Comparison of ENCODE assay signal across 9 cellular contexts in the genomic region with DNA sequence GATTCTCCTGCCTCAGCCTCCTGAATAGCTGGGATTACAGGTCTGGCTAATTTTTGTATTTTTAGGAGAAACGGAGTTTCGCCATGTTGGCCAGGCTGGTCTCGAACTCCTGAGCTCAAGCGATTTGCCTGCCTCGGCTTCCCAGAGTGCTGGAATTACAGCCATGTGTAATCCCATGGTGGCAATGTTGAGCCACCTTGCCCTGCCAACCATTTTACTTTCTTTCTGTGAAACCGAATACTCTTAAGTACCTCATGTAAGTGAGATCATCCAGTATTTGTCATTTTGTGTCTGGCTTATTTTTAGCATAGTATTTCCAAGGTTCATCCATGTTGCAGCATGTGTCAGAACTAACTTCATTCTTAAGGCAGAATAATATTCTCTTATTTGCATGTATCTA. TPM values are rescaled to one million over a fixed set of nuclear protein-coding genes. Genes with fewer than 3 reads are reported as not detected.
DNase-seq lines count a peak whose midpoint lies in the region; ATAC-seq and TF ChIP-seq lines count a peak whose summit lies in the region.
"Had no signal": no experiment of that assay in that cellular context is flagged by ENCODE, and none has a peak within 500 bp of the region (broad histone marks: within the 10 kb centered on the region; RNA-seq: fewer than 3 reads in every experiment).

No MANE protein-coding gene starts in this region.

- no peak overlapping the region for H3K18ac ChIP-seq in IMR-90 (ENCODE audit: low read depth, low read length)

- H3K9ac ChIP-seq in IMR-90 (ENCODE audit: low read depth, low read length) (no peak overlapping the region), mucosa of rectum (ENCODE audit: low read depth in 1 of 2, low read length in 2 of 2) (no peak overlapping the region)

- H3K27ac ChIP-seq in ACC112 (ENCODE audit: low read depth, low read length) (peak overlapping the region; percentile 86), IMR-90 (ENCODE audit: insufficient read depth, low read length) (no peak overlapping the region), body of pancreas (peak overlapping the region in 3 of 4 donors; percentile 47 to 79 (median 78)), mucosa of rectum (ENCODE audit: low read depth in 2 of 2, low read length in 2 of 2) (peak overlapping the region; percentile 27 to 59)

- no peak overlapping the region for H2AK5ac ChIP-seq in IMR-90 (ENCODE audit: low read depth, low read length)

- H2BK20ac ChIP-seq in IMR-90 (ENCODE audit: low read depth, low read length), result no peak overlapping the region

- WGBS in IMR-90 (ENCODE audit: extremely low coverage in 2 of 2, insufficient read length in 1 of 2), 2 experiments, result 81% methylated on average over 3 of the region's 6 CpGs; no CpG with 5 or more reads in 1 of the 2 experiments
- WGBS in body of pancreas, 2 donors, result 79 to 86% methylated on average over 6 of the region's 6 CpGs

- peaks cover 39% of the 10 kb centered on the region for H3K9me1 ChIP-seq in IMR-90 (ENCODE audit: insufficient read depth, low read length)

- H3K4me1 ChIP-seq in ACC112 (ENCODE audit: control insufficient read depth, insufficient read depth, low read length, unreplicated experiment), result peaks cover 75% of the 10 kb centered on the region
- H3K4me1 ChIP-seq in IMR-90 (ENCODE audit: control insufficient read depth, insufficient read depth, low read length), result peaks cover 38% of the 10 kb centered on the region
- peaks cover 94% of the 10 kb centered on the region for H3K4me1 ChIP-seq in body of pancreas
- H3K4me1 ChIP-seq in mucosa of rectum (ENCODE audit: control insufficient read depth in 2 of 2, insufficient read depth in 2 of 2, low read length in 2 of 2), result peaks cover 42 to 50% of the 10 kb centered on the region in 2 donors

- H3K36me3 ChIP-seq in ACC112 (ENCODE audit: insufficient read depth, low read length) (peaks cover 9% of the 10 kb centered on the region; the same call in 1 of the 2 replicates), IMR-90 (ENCODE audit: control insufficient read depth, insufficient read depth, low read length) (peaks cover 4% of the 10 kb centered on the region), body of pancreas (replicated peaks in 1 of 2; ENCODE audit: insufficient read depth in 1 of 2, low read depth in 2 of 2) (no peaks in the 10 kb centered on the region), mucosa of rectum (ENCODE audit: control insufficient read depth in 2 of 2, insufficient read depth in 2 of 2, low read length in 2 of 2) (no peaks in the 10 kb centered on the region)

- intact Hi-C loops in IMR-90 (cut with micrococcal nuclease), result no loop called here
- intact Hi-C loops in body of pancreas (cut with DNase I), result no loop called here

- no peak overlapping the region for H2BK120ac ChIP-seq in IMR-90 (ENCODE audit: low read depth, low read length)

- in situ Hi-C loops in IMR-90 (cut with MboI; ENCODE audit: low sequenced_read_pairs), result no loop called here

- H4K91ac ChIP-seq in IMR-90 (ENCODE audit: insufficient read depth, low read depth, low read length), result no peak overlapping the region

- no TSS peak for BruUV-seq in IMR-90 (replicated peaks; lab: Mats Ljungman, UMichigan)

- no peaks in the 10 kb centered on the region for H3K9me3 ChIP-seq in IMR-90 (ENCODE audit: control insufficient read depth, insufficient read depth, low read length)
- no peaks in the 10 kb centered on the region for H3K9me3 ChIP-seq in body of pancreas
- H3K9me3 ChIP-seq in mucosa of rectum (ENCODE audit: control insufficient read depth in 2 of 2, low read length in 2 of 2), result no peaks in the 10 kb centered on the region

- peak; percentile 34 for TF ChIP-seq RAD21 in IMR-90 (IDR thresholded peaks at IDR 0.05; ENCODE audit: low read length)

- 0 out of 2 replicates have a peak, but pooled peaks have one; percentile 20 for TF ChIP-seq CTCF in IMR-90 (conservative IDR thresholded peaks at IDR 0.05; ENCODE audit: low read depth, low read length)
- no peak for TF ChIP-seq CTCF in body of pancreas (IDR thresholded peaks at IDR 0.05)

- no peak overlapping the region for H3K23ac ChIP-seq in IMR-90 (ENCODE audit: low read depth, low read length)

- CTCF ChIA-PET in IMR-90 (lab: Yijun Ruan, JAX), result no interaction called here

- peaks cover 0 to 59% of the 10 kb centered on the region in 2 experiments; a peak in 2 of 4 replicates for H3K79me1 ChIP-seq in IMR-90 (ENCODE audit: low read depth in 1 of 2, low read length in 2 of 2)

- peak overlapping the region; percentile 74 for H3K4me2 ChIP-seq in IMR-90 (ENCODE audit: low read depth, low read length)

- H2AFZ ChIP-seq in ACC112 (ENCODE audit: low read length, unreplicated experiment) (no peak overlapping the region), IMR-90 (replicated peaks; ENCODE audit: low read length, poor library complexity) (no peak overlapping the region)

- peak; percentile 83 for DNase-seq in IMR-90
- no peak for DNase-seq in body of pancreas
- DNase-seq in amygdala (lab: John Stamatoyannopoulos, UW), result no peak
- DNase-seq in epidermal melanocyte (ENCODE audit: insufficient read length, low spot score), result no peak
- DNase-seq in ureter (ENCODE audit: low spot score), result no peak
- DNase-seq in amniotic stem cell (lab: John Stamatoyannopoulos, UW), result no peak
- DNase-seq: stimulated activated CD4-positive, alpha-beta T cell treated with anti-CD3 and anti-CD28 coated beads, Interleukin-2, amount 100 ng/mL, for 48 hours had no signal

- H4K20me1 ChIP-seq in IMR-90 (ENCODE audit: insufficient read depth, low read length), result peaks cover 98% of the 10 kb centered on the region

- TF ChIP-seq POLR2A in IMR-90 (IDR thresholded peaks at IDR 0.05; ENCODE audit: low read depth, low read length), result no peak
- no peak for TF ChIP-seq POLR2A in body of pancreas (IDR thresholded peaks at IDR 0.05)

- H3K4me3 ChIP-seq in ACC112 (ENCODE audit: low read depth, low read length) (peak overlapping the region; percentile 68), IMR-90 (ENCODE audit: insufficient read depth, low read depth, low read length) (no peak overlapping the region), body of pancreas (no peak overlapping the region), mucosa of rectum (ENCODE audit: low read length in 2 of 2) (no peak overlapping the region)

- H2BK15ac ChIP-seq in IMR-90 (ENCODE audit: low read depth, low read length), result no peak overlapping the region

- H4K5ac ChIP-seq in IMR-90 (ENCODE audit: low read depth, low read length), result no peak overlapping the region

- peaks cover 96% of the 10 kb centered on the region for H3K79me2 ChIP-seq in ACC112 (ENCODE audit: control insufficient read depth, insufficient read depth, low read length, unreplicated experiment)

- H2AK9ac ChIP-seq in IMR-90 (replicated peaks; ENCODE audit: low read depth, low read length, poor library complexity), result no peak overlapping the region

- no peaks in the 10 kb centered on the region for H3K27me3 ChIP-seq in ACC112 (ENCODE audit: insufficient read depth, low read length)
- H3K27me3 ChIP-seq in IMR-90 (ENCODE audit: control insufficient read depth, insufficient read depth, low read length), result no peaks in the 10 kb centered on the region
- H3K27me3 ChIP-seq in body of pancreas, result no peaks in the 10 kb centered on the region
- H3K27me3 ChIP-seq in mucosa of rectum (ENCODE audit: control insufficient read depth in 2 of 2, insufficient read depth in 2 of 2, low read length in 2 of 2), result no peaks in the 10 kb centered on the region

- no peak overlapping the region for H4K8ac ChIP-seq in IMR-90 (ENCODE audit: low read depth in 2 of 2, low read length in 2 of 2)

- dilution Hi-C loops in IMR-90 (cut with HindIII; ENCODE audit: low sequenced_read_pairs, unreplicated experiment), result no loop called here

- H3K56ac ChIP-seq in IMR-90 (ENCODE audit: extremely low read depth, insufficient read depth, low read length), result no peak overlapping the region

- no peak overlapping the region for H3K14ac ChIP-seq in IMR-90 (replicated peaks; ENCODE audit: low read depth, low read length)

- H2BK5ac ChIP-seq in IMR-90 (ENCODE audit: low read depth, low read length, poor library complexity, severe bottlenecking), result peak overlapping the region; percentile 23

- POLR2A ChIA-PET in IMR-90 (lab: Charles Lee; ENCODE audit: unreplicated experiment), result no interaction called here

- H3K4ac ChIP-seq in IMR-90 (ENCODE audit: low read depth, low read length), result no peak overlapping the region

- ATAC-seq in IMR-90 (ENCODE audit: low read depth) (no peak), body of pancreas (no peak)

TF ChIP-seq in IMR-90, 13 proteins besides CTCF, POLR2A, EP300 and RAD21:
- TF ChIP-seq CEBPB (IDR thresholded peaks at IDR 0.05; ENCODE audit: low read depth, low read length), result peak; percentile 44; the same call in 1 of the 2 replicates
- peak; percentile 66; the same call in 1 of the 2 replicates for TF ChIP-seq MXI1 (IDR thresholded peaks at IDR 0.05; ENCODE audit: borderline replicate concordance, low read depth, low read length)
- TF ChIP-seq BHLHE40 (IDR thresholded peaks at IDR 0.05; ENCODE audit: low read depth, low read length), result no peak
- no peak for TF ChIP-seq SMC3 (IDR thresholded peaks at IDR 0.05; ENCODE audit: low read depth, low read length)

RNA-seq across cellular contexts. Expression of gene PRRC2B, which starts 8.2 kb away (rescaled TPM):
- total RNA-seq in IMR-90 (2012; rRNA removed) (19.4 and 22.2 TPM in 2 replicates), body of pancreas (100 to 1,000 TPM in 1 of 2 donors, 10 to 100 TPM in 1; 78.3 to 177 TPM), ureter (215 TPM)
- polyA plus RNA-seq in IMR-90 (2012; rRNA removed), result 39.1 and 46.5 TPM in 2 replicates
- 26.8 and 31.7 TPM in 2 replicates for polyA plus RNA-seq in IMR-90 (2012; cell fraction: cytosol; rRNA removed)
- polyA plus RNA-seq in IMR-90 (2012; cell fraction: nucleus; rRNA removed; ENCODE audit: low replicate concordance), result 111 and 118 TPM in 2 replicates
